In the genomic region with DNA sequence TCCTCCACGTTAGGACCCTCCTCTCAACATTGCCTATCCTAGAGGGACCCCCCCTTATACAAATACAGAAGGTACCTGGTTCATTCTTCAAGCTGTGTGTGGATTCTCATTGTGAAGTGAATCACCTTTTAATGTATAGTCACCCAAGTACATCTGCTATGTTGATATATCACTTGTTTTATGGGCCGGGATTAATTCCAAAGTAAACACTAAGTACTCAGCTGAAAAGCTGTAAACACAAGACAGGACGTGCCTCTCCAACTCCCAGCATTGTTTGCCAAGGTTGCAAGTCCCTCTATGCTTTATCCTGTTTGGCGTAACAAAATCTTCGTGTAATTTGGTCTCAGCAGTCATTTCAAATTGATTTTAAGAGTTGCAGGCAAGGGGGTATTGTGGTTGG, we compare ENCODE assay signal across 18 cellular contexts.
"Had no signal": no experiment of that assay in that cellular context is flagged by ENCODE, and none has a peak within 500 bp of the region (broad histone marks: within the 10 kb centered on the region; RNA-seq: fewer than 3 reads in every experiment).

No MANE protein-coding gene starts in this region.

- DNase-seq: activated CD4-positive, alpha-beta memory T cell treated with anti-CD3 and anti-CD28 coated beads for 36 hours; activated CD4-positive, alpha-beta T cell treated with anti-CD3 and anti-CD28 coated beads for 1 hour; activated effector memory CD4-positive, alpha-beta T cell treated with anti-CD3 and anti-CD28 coated beads, Interleukin-2, amount 50 U/mL, for 16 hours; activated naive CD8-positive, alpha-beta T cell treated with anti-CD3 and anti-CD28 coated beads, Interleukin-2, amount 10 ng/mL, durations not matched to agents 7 days and 5 days; activated T-cell treated with anti-CD3 and anti-CD28 coated beads, Interleukin-2, amount 50 U/mL, for 4 hours; anterior cingulate cortex; glutamatergic neuron; immature natural killer cell; mammary epithelial cell; mucosa of descending colon; naive thymus-derived CD8-positive, alpha-beta T cell; posterior cingulate gyrus had no signal

- FAIRE-seq: endometrium had no signal

- ATAC-seq: activated T-cell treated with anti-CD3 and anti-CD28 coated beads, Interleukin-2, amount 50 U/mL, for 4 hours; mucosa of descending colon; naive thymus-derived CD8-positive, alpha-beta T cell had no signal

- H3K4me3 ChIP-seq: esophagus muscularis mucosa, mucosa of descending colon, right atrium auricular region, smooth muscle cell, tibial nerve had no signal

- H3K36me3 ChIP-seq: esophagus muscularis mucosa, neutrophil, right atrium auricular region, tibial nerve had no signal

- H3K27me3 ChIP-seq: esophagus muscularis mucosa, neutrophil, right atrium auricular region, tibial nerve had no signal
